ENCODE assay signal across 8 cellular contexts in the genomic region with DNA sequence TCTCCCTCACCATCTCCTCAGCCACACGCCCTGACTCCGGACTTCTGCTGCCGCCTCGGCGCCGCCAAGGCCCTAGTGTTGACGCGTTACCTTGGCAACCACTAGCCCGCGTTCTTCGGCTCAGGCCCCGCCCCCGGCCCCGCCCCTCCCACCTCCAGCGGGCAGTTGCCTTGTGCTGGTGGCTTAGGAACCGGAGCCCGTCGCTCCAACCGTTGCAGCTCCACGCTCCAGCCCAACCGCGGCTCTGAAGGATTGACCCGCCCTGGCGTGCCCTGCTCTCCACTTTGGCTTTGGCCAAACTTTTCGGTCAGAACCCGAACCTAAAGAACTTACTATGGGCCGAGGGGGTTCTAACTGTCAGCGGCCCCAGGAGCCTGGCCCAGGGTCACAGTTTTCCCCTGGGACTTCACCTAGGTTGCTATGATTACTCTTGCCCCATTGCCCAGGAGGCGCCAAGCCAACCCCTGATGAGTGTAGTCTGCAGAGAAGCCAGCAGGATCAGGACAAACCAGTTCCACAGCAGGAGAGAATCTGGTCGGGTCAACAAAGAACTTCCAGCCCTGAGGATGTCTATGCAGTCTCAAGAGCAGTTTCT. TPM values are rescaled to one million over a fixed set of nuclear protein-coding genes. Genes with fewer than 3 reads are reported as not detected.
DNase-seq lines count a peak whose midpoint lies in the region; ATAC-seq and TF ChIP-seq lines count a peak whose summit lies in the region.

A gene with protein sequence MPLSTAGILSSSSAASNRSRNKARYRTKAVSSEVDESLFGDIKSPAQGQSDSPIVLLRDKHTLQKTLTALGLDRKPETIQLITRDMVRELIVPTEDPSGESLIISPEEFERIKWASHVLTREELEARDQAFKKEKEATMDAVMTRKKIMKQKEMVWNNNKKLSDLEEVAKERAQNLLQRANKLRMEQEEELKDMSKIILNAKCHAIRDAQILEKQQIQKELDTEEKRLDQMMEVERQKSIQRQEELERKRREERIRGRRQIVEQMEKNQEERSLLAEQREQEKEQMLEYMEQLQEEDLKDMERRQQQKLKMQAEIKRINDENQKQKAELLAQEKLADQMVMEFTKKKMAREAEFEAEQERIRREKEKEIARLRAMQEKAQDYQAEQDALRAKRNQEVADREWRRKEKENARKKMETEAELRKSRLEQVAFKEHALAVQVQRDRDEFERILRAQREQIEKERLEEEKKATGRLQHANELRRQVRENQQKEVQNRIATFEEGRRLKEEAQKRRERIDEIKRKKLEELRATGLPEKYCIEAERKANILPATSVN (minus strand): TSS at position 80 of the 595 bp plus-strand sequence. CDS start 67 bp downstream, at position 13.

- intact Hi-C loops in Caco-2 (cut with micrococcal nuclease; ENCODE audit: unreplicated experiment), result loop anchor here (1.0 to 2.0 kb wide), 2 partner anchors 9 to 25 kb away; partner anchors contain the start of gene TAGLN2
- intact Hi-C loops in gastrocnemius medialis (cut with DNase I; ENCODE audit: low total_unique reads), result no loop called here

- DNase-seq in Caco-2, result peak; percentile 70 to 77
- peak; percentile 94 for DNase-seq in LNCaP clone FGC (ENCODE audit: low read depth)
- DNase-seq in activated CD8-positive, alpha-beta T cell treated with anti-CD3 and anti-CD28 coated beads, Interleukin-2, amount 10 ng/mL, durations not matched to agents 7 days and 5 days, result no peak
- DNase-seq in right atrium auricular region (ENCODE audit: low spot score), result peak; percentile 90
- DNase-seq in gastrocnemius medialis, result peak; percentile 30 to 46
- no peak for DNase-seq in hippocampal formation (lab: John Stamatoyannopoulos, UW)

- peaks cover 7% of the 10 kb centered on the region for H3K9me3 Mint-ChIP-seq in Caco-2 (ENCODE audit: unreplicated experiment)
- H3K9me3 Mint-ChIP-seq in activated CD8-positive, alpha-beta T cell treated with anti-CD3 and anti-CD28 coated beads, Interleukin-2, amount 10 ng/mL, durations not matched to agents 7 days and 5 days (ENCODE audit: insufficient read depth), result no peaks in the 10 kb centered on the region

- H3K9me3 ChIP-seq in Caco-2, result peaks cover 5% of the 10 kb centered on the region; the same call in 1 of the 2 replicates
- no peaks in the 10 kb centered on the region for H3K9me3 ChIP-seq in right atrium auricular region
- no peaks in the 10 kb centered on the region for H3K9me3 ChIP-seq in gastrocnemius medialis

- in situ Hi-C loops in gastrocnemius medialis (cut with MboI; ENCODE audit: low sequenced_read_pairs in 4 of 4), result no loop called here

- H3K4me3 Mint-ChIP-seq in Caco-2 (ENCODE audit: unreplicated experiment), result peak within 1 kb of the TSS; percentile 64
- no peak within 1 kb of the TSS for H3K4me3 Mint-ChIP-seq in activated CD8-positive, alpha-beta T cell treated with anti-CD3 and anti-CD28 coated beads, Interleukin-2, amount 10 ng/mL, durations not matched to agents 7 days and 5 days

- peak within 1 kb of the TSS; percentile 22 to 55 for H3K27ac ChIP-seq in right atrium auricular region
- peak within 1 kb of the TSS in 1 of 4 donors; percentile 48 for H3K27ac ChIP-seq in gastrocnemius medialis

- no peak within 1 kb of the TSS for H3K4me3 ChIP-seq in Caco-2 (ENCODE audit: low read depth, low read length)
- H3K4me3 ChIP-seq in LNCaP clone FGC (ENCODE audit: low read depth, low read length), result peak within 1 kb of the TSS; percentile 38
- H3K4me3 ChIP-seq in right atrium auricular region, result peak within 1 kb of the TSS in 1 of 2 donors; percentile 6
- no peak within 1 kb of the TSS for H3K4me3 ChIP-seq in gastrocnemius medialis

- peak within 1 kb of the TSS; percentile 98 for H3K27ac Mint-ChIP-seq in Caco-2 (ENCODE audit: unreplicated experiment)
- H3K27ac Mint-ChIP-seq in activated CD8-positive, alpha-beta T cell treated with anti-CD3 and anti-CD28 coated beads, Interleukin-2, amount 10 ng/mL, durations not matched to agents 7 days and 5 days, result no peak within 1 kb of the TSS

- peak; percentile 48 for ATAC-seq in activated CD8-positive, alpha-beta T cell treated with anti-CD3 and anti-CD28 coated beads, Interleukin-2, amount 10 ng/mL, durations not matched to agents 7 days and 5 days
- peak; percentile 49 to 61 for ATAC-seq in gastrocnemius medialis
- no peak for ATAC-seq in HG03097 (IDR thresholded peaks at IDR 0.05; ENCODE audit: low FRiP score, unreplicated experiment)
- ATAC-seq in HG02571 (IDR thresholded peaks at IDR 0.05; ENCODE audit: unreplicated experiment), result no peak

- H3K36me3 Mint-ChIP-seq in Caco-2 (ENCODE audit: insufficient read depth, unreplicated experiment), result peaks cover 26% of the 10 kb centered on the region
- H3K36me3 Mint-ChIP-seq in activated CD8-positive, alpha-beta T cell treated with anti-CD3 and anti-CD28 coated beads, Interleukin-2, amount 10 ng/mL, durations not matched to agents 7 days and 5 days (ENCODE audit: low read depth), result no peaks in the 10 kb centered on the region

- TF ChIP-seq POLR2A in gastrocnemius medialis (IDR thresholded peaks at IDR 0.05), result no peak

- BruUV-seq in Caco-2 (replicated peaks; lab: Mats Ljungman, UMichigan), result no TSS peak

- CTCF ChIA-PET in Caco-2 (lab: Charles Lee), result interaction anchor here (1.0 to 1.5 kb wide), 2 partner anchors 7 to 45 kb away, joined by 3 to 5 read pairs; partner anchors contain the start of gene IGSF9
- CTCF ChIA-PET in activated CD8-positive, alpha-beta T cell treated with anti-CD3 and anti-CD28 coated beads, Interleukin-2, amount 10 ng/mL, durations not matched to agents 7 days and 5 days (lab: Charles Lee), result interaction anchor here (0.7 to 1.2 kb wide), 3 partner anchors 10 to 107 kb away, joined by 4 to 6 read pairs (median 4); no protein-coding TSS in a partner anchor

- peaks cover 47% of the 10 kb centered on the region for H3K4me1 Mint-ChIP-seq in Caco-2 (ENCODE audit: low read depth, unreplicated experiment)
- H3K4me1 Mint-ChIP-seq in activated CD8-positive, alpha-beta T cell treated with anti-CD3 and anti-CD28 coated beads, Interleukin-2, amount 10 ng/mL, durations not matched to agents 7 days and 5 days (ENCODE audit: low read depth), result no peaks in the 10 kb centered on the region

- TF ChIP-seq CTCF in Caco-2 (IDR thresholded peaks at IDR 0.05; ENCODE audit: insufficient read depth in 1 of 2, low read depth in 1 of 2, low read length in 1 of 2, severe bottlenecking in 1 of 2, unreplicated experiment in 1 of 2) (no peak), LNCaP clone FGC (IDR thresholded peaks at IDR 0.05; ENCODE audit: control insufficient read depth, extremely low read depth, insufficient read depth) (no peak), right atrium auricular region (IDR thresholded peaks at IDR 0.05) (no peak), gastrocnemius medialis (IDR thresholded peaks at IDR 0.05 in 4 of 5, conservative IDR thresholded peaks at IDR 0.05 in 1 of 5) (no peak)

- H3K4me1 ChIP-seq in Caco-2 (peaks cover 54% of the 10 kb centered on the region), right atrium auricular region (peaks cover 0 to 19% of the 10 kb centered on the region in 2 donors), gastrocnemius medialis (peaks cover 0 to 4% of the 10 kb centered on the region in 2 donors)

- no peaks in the 10 kb centered on the region for H3K27me3 Mint-ChIP-seq in Caco-2 (ENCODE audit: insufficient read depth, unreplicated experiment)
- peaks cover 6% of the 10 kb centered on the region for H3K27me3 Mint-ChIP-seq in activated CD8-positive, alpha-beta T cell treated with anti-CD3 and anti-CD28 coated beads, Interleukin-2, amount 10 ng/mL, durations not matched to agents 7 days and 5 days (ENCODE audit: low read depth)

- H3K36me3 ChIP-seq in Caco-2 (ENCODE audit: control insufficient read depth, insufficient read depth, low read length), result no peaks in the 10 kb centered on the region
- H3K36me3 ChIP-seq in right atrium auricular region, result no peaks in the 10 kb centered on the region
- no peaks in the 10 kb centered on the region for H3K36me3 ChIP-seq in gastrocnemius medialis

- POLR2A ChIA-PET in Caco-2 (lab: Charles Lee), result no interaction called here
- POLR2A ChIA-PET in activated CD8-positive, alpha-beta T cell treated with anti-CD3 and anti-CD28 coated beads, Interleukin-2, amount 10 ng/mL, durations not matched to agents 7 days and 5 days (lab: Charles Lee), result no interaction called here

- no peaks in the 10 kb centered on the region for H3K27me3 ChIP-seq in Caco-2 (replicated peaks; ENCODE audit: control insufficient read depth, insufficient read depth, low read length)
- no peaks in the 10 kb centered on the region for H3K27me3 ChIP-seq in right atrium auricular region
- H3K27me3 ChIP-seq in gastrocnemius medialis, result no peaks in the 10 kb centered on the region

RNA-seq across cellular contexts. Expression of the gene that starts here (rescaled TPM):
- 1.1 and 1.5 TPM in 2 replicates for total RNA-seq in Caco-2 (2022)
- under 1 TPM; 0.34 to 0.79 TPM for total RNA-seq in activated CD8-positive, alpha-beta T cell treated with anti-CD3 and anti-CD28 coated beads, Interleukin-2, amount 10 ng/mL, durations not matched to agents 7 days and 5 days
- total RNA-seq in right atrium auricular region, result 1 to 10 TPM in 1 of 2 donors, under 1 TPM in 1; 0.86 to 1.3 TPM
- not detected for total RNA-seq in gastrocnemius medialis

Comparison
In these comparisons a context has a peak if more than half of its experiments do, and no peak if none do; other contexts are left out.
1. Peak in ATAC-seq in activated CD8-positive, alpha-beta T cell treated with anti-CD3 and anti-CD28 coated beads, Interleukin-2, amount 10 ng/mL, durations not matched to agents 7 days and 5 days; RNA of the gene not detected or under 1 TPM.
2. Peak in DNase-seq and ATAC-seq in gastrocnemius medialis; RNA of the gene not detected or under 1 TPM.
3. DNase-seq: peak in Caco-2 (2 of 2), LNCaP clone FGC (single experiment) and right atrium auricular region (single experiment); none in activated CD8-positive, alpha-beta T cell treated with anti-CD3 and anti-CD28 coated beads, Interleukin-2, amount 10 ng/mL, durations not matched to agents 7 days and 5 days (single experiment) and hippocampal formation (0 of 2).